17 cellular contexts compared by ENCODE assay signal in genomic region chr5:175379867-175380266, GRCh38.
DNase-seq lines count a peak whose midpoint lies in the region; ATAC-seq, FAIRE-seq and TF ChIP-seq lines count a peak whose summit lies in the region.
"Had no signal": no experiment of that assay in that cellular context is flagged by ENCODE, and none has a peak within 500 bp of the region (broad histone marks: within the 10 kb centered on the region; RNA-seq: fewer than 3 reads in every experiment).

No MANE protein-coding gene starts in this region.

- H3K36me3 ChIP-seq in HCT116 (ENCODE audit: control insufficient read depth in 1 of 2, insufficient read depth in 2 of 2, low read length in 2 of 2) = no peaks in the 10 kb centered on the region
- no peaks in the 10 kb centered on the region for H3K36me3 ChIP-seq in SJCRH30
- no peaks in the 10 kb centered on the region for H3K36me3 ChIP-seq in kidney (ENCODE audit: control insufficient read depth in 1 of 2, insufficient read depth in 2 of 2, low read length in 2 of 2)
- H3K36me3 ChIP-seq in Caco-2 (ENCODE audit: control insufficient read depth, insufficient read depth, low read length) = no peaks in the 10 kb centered on the region
- H3K36me3 ChIP-seq: BLaER1 had no signal

- intact Hi-C loops in HCT116 (cut with micrococcal nuclease) (loop anchor here (2.0 kb wide), 1 partner anchor 257 kb away; no protein-coding TSS in a partner anchor), kidney (cut with DNase I) (no loop called here), Caco-2 (cut with micrococcal nuclease; ENCODE audit: unreplicated experiment) (no loop called here)

- POLR2A ChIA-PET in HCT116 (lab: Charles Lee) = no interaction called here
- POLR2A ChIA-PET in Caco-2 (lab: Charles Lee) = interaction anchor here (0.6 kb wide), 1 partner anchor 511 kb away, joined by 8 read pairs; no protein-coding TSS in a partner anchor

- peak overlapping the region; percentile 58 for H2AFZ ChIP-seq in HCT116 (ENCODE audit: low read depth, low read length, poor library complexity, severe bottlenecking)
- H2AFZ ChIP-seq: GM23338 had no signal

- peaks cover 33 to 66% of the 10 kb centered on the region in 2 experiments for H3K4me1 ChIP-seq in HCT116 (ENCODE audit: control insufficient read depth in 1 of 2, insufficient read depth in 2 of 2, low read length in 2 of 2)
- H3K4me1 ChIP-seq in SJCRH30 = peaks cover 61% of the 10 kb centered on the region
- H3K4me1 ChIP-seq in kidney (ENCODE audit: control insufficient read depth in 1 of 2, insufficient read depth in 1 of 2, low read depth in 1 of 2, low read length in 2 of 2) = no peaks in the 10 kb centered on the region
- peaks cover 30% of the 10 kb centered on the region for H3K4me1 ChIP-seq in Caco-2

- H3K4me2 ChIP-seq in HCT116 (ENCODE audit: low read length) = peak overlapping the region; percentile 67; the same call in 1 of the 2 replicates
- H3K4me2 ChIP-seq: BLaER1, GM23338, KMS-11 had no signal

- DNase-seq in HCT116 (ENCODE audit: low read depth, low spot score) (no peak), SJCRH30 (no peak), kidney (no peak), NCI-H2029 (lab: John Stamatoyannopoulos, UW) (no peak), Caco-2 (no peak)
- DNase-seq: CD8-positive, alpha-beta T cell; DMS 273 treated with DMSO at 0.1 percent for 48 hours; GDM1; HCEC 1CT had no signal

- peak; percentile 70 for FAIRE-seq in kidney (lab: Jason Lieb, UNC)
- FAIRE-seq: GM12892, GM18507, H54 had no signal

- RAD21 ChIA-PET in HCT116 (lab: Charles Lee; ENCODE audit: low non-redundant PET in 1 of 2, low total read pairs in 2 of 2, uncharacterized antibody in 2 of 2, unreplicated experiment in 2 of 2) = no interaction called here

- no peaks in the 10 kb centered on the region for H3K9me2 ChIP-seq in HCT116 (ENCODE audit: insufficient read depth)

- no peaks in the 10 kb centered on the region for H3K36me3 Mint-ChIP-seq in Caco-2 (ENCODE audit: insufficient read depth, unreplicated experiment)
- H3K36me3 Mint-ChIP-seq: CD8-positive, alpha-beta T cell had no signal

- H3K27me3 ChIP-seq in HCT116 (ENCODE audit: insufficient read depth, low read length) = 0 out of 2 replicates have a peak, but pooled peaks cover 4% of the 10 kb centered on the region
- no peaks in the 10 kb centered on the region for H3K27me3 ChIP-seq in SJCRH30
- no peaks in the 10 kb centered on the region for H3K27me3 ChIP-seq in Caco-2 (replicated peaks; ENCODE audit: control insufficient read depth, insufficient read depth, low read length)
- H3K27me3 ChIP-seq: BLaER1 had no signal

- TF ChIP-seq RAD21 in HCT116 (IDR thresholded peaks at IDR 0.05; ENCODE audit: low read depth) = no peak

- H3K27me3 Mint-ChIP-seq in Caco-2 (ENCODE audit: insufficient read depth, unreplicated experiment) = no peaks in the 10 kb centered on the region

- H3K4me3 ChIP-seq in HCT116 (replicated peaks in 1 of 2; ENCODE audit: low read depth in 1 of 2, low read length in 2 of 2) = no peak overlapping the region
- H3K4me3 ChIP-seq in SJCRH30 = no peak overlapping the region
- H3K4me3 ChIP-seq in kidney (ENCODE audit: low read length in 2 of 2) = no peak overlapping the region
- no peak overlapping the region for H3K4me3 ChIP-seq in Caco-2 (ENCODE audit: low read depth, low read length)
- H3K4me3 ChIP-seq: BLaER1, GM23338 had no signal

- peaks cover 35% of the 10 kb centered on the region for H3K4me1 Mint-ChIP-seq in Caco-2 (ENCODE audit: low read depth, unreplicated experiment)

- no peaks in the 10 kb centered on the region for H3K79me2 ChIP-seq in HCT116 (ENCODE audit: insufficient read depth, low read length)

- TF ChIP-seq POLR2A in HCT116 (IDR thresholded peaks at IDR 0.05; ENCODE audit: borderline replicate concordance, extremely low read depth, insufficient read depth, insufficient read length) = no peak

- H3K9ac ChIP-seq in HCT116 (ENCODE audit: low read length) (no peak overlapping the region), kidney (ENCODE audit: low read length in 2 of 2) (no peak overlapping the region)
- H3K9ac ChIP-seq: BLaER1, KMS-11 had no signal

- H3K27ac ChIP-seq in HCT116 (ENCODE audit: low read depth, low read length) (peak overlapping the region; percentile 83), SJCRH30 (peak overlapping the region; percentile 86; the same call in 1 of the 2 replicates), kidney (ENCODE audit: low read depth in 2 of 2, low read length in 2 of 2) (no peak overlapping the region)
- H3K27ac ChIP-seq: BLaER1, KMS-11 had no signal

- H4K20me1 ChIP-seq in HCT116 (ENCODE audit: insufficient read depth) = no peaks in the 10 kb centered on the region
- H4K20me1 ChIP-seq: BLaER1 had no signal

- H3K9me3 ChIP-seq in HCT116 (ENCODE audit: control insufficient read depth in 1 of 2, insufficient read depth in 1 of 2, low read depth in 1 of 2, low read length in 2 of 2) (no peaks in the 10 kb centered on the region), SJCRH30 (replicated peaks) (no peaks in the 10 kb centered on the region), kidney (ENCODE audit: control insufficient read depth in 1 of 2, low read length in 2 of 2) (no peaks in the 10 kb centered on the region), Caco-2 (no peaks in the 10 kb centered on the region)

- no TSS peak for BruUV-seq in HCT116 (replicated peaks; lab: Mats Ljungman, UMichigan)
- no TSS peak for BruUV-seq in Caco-2 (replicated peaks; lab: Mats Ljungman, UMichigan)

- no peak for ATAC-seq in HCT116
- no peak for ATAC-seq in HG02981 (IDR thresholded peaks at IDR 0.05; ENCODE audit: unreplicated experiment)
- no peak for ATAC-seq in GM19035 (IDR thresholded peaks at IDR 0.05; ENCODE audit: unreplicated experiment)
- ATAC-seq: CD8-positive, alpha-beta T cell; GM23338 had no signal

- H3K9me3 Mint-ChIP-seq in Caco-2 (ENCODE audit: unreplicated experiment) = no peaks in the 10 kb centered on the region
- H3K9me3 Mint-ChIP-seq: CD8-positive, alpha-beta T cell; GM23338 had no signal

- CTCF ChIA-PET in HCT116 (lab: Charles Lee) = no interaction called here
- CTCF ChIA-PET in Caco-2 (lab: Charles Lee) = no interaction called here

- no peak overlapping the region for H3K4me3 Mint-ChIP-seq in Caco-2 (ENCODE audit: unreplicated experiment)
- H3K4me3 Mint-ChIP-seq: CD8-positive, alpha-beta T cell; GM23338 had no signal

- no peak overlapping the region for H3K27ac Mint-ChIP-seq in Caco-2 (ENCODE audit: unreplicated experiment)
- H3K27ac Mint-ChIP-seq: CD8-positive, alpha-beta T cell; GM23338 had no signal

- TF ChIP-seq CTCF in HCT116 (IDR thresholded peaks at IDR 0.05 in 2 of 3, conservative IDR thresholded peaks at IDR 0.05 in 1 of 3; ENCODE audit: borderline replicate concordance in 1 of 3, insufficient read depth in 1 of 3, low read depth in 2 of 3, low read length in 2 of 3) (no peak), kidney (IDR thresholded peaks at IDR 0.05; ENCODE audit: borderline replicate concordance, extremely low read depth, insufficient read depth) (no peak), Caco-2 (IDR thresholded peaks at IDR 0.05; ENCODE audit: insufficient read depth in 1 of 2, low read depth in 1 of 2, low read length in 1 of 2, severe bottlenecking in 1 of 2, unreplicated experiment in 1 of 2) (no peak)

TF ChIP-seq in HCT116, 20 proteins besides CTCF, POLR2A, EP300 and RAD21:
- TF ChIP-seq MAX (IDR thresholded peaks at IDR 0.05) (no peak), SP1 (IDR thresholded peaks at IDR 0.05; ENCODE audit: low read depth) (no peak), POLR2AphosphoS5 (IDR thresholded peaks at IDR 0.05; ENCODE audit: low read depth, low read length) (no peak), FOSL1 (IDR thresholded peaks at IDR 0.05; ENCODE audit: low read depth) (no peak), ELF1 (IDR thresholded peaks at IDR 0.05; ENCODE audit: borderline replicate concordance, low read depth) (no peak), CBX3 (IDR thresholded peaks at IDR 0.05; ENCODE audit: low read depth) (no peak)

Comparison
In these comparisons a context has a peak if more than half of its experiments do, and no peak if none do; other contexts are left out.
1. H3K27ac ChIP-seq: peak in HCT116 (single experiment) and SJCRH30 (single experiment); none in kidney (0 of 2).